In the genomic region with DNA sequence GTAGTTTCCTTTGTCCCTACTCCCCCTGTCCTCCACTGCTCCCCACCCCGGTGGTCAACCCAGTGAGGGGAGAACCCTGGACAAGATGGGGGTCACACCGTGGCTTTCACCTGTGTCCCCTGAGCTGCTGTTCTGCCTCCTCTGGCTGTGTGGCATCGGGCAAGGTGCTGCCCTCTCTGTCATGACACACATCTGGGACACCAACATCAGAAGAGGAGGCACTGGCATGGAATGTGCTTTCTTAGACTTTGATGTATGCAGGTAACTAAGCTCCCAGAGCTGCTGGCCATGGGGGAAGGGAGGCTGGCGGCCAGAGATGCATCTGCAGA, we compare ENCODE assay signal across 32 cellular contexts. TPM values are rescaled to one million over a fixed set of nuclear protein-coding genes. Genes with fewer than 3 reads are reported as not detected.
"Had no signal": no experiment of that assay in that cellular context is flagged by ENCODE, and none has a peak within 500 bp of the region (broad histone marks: within the 10 kb centered on the region; RNA-seq: fewer than 3 reads in every experiment).

No MANE protein-coding gene starts in this region.

- H3K4me3 Mint-ChIP-seq: dendritic cell treated with granulocyte-macrophage colony-stimulating factor and Interleukin-4, amounts not matched to agents 40 ng/mL and 50 ng/mL, for 4 days; effector memory CD8-positive, alpha-beta T cell; endodermal cell; mesothelial cell of epicardium had no signal

- H3K27ac Mint-ChIP-seq: dendritic cell treated with granulocyte-macrophage colony-stimulating factor and Interleukin-4, amounts not matched to agents 40 ng/mL and 50 ng/mL, for 4 days; effector memory CD8-positive, alpha-beta T cell; endodermal cell; mesothelial cell of epicardium had no signal

- H3K27ac ChIP-seq: colonic mucosa, epithelial cell of prostate, esophagus squamous epithelium, gastrocnemius medialis, heart right ventricle, left lung, lower lobe of right lung had no signal

- H3K9me3 ChIP-seq: colonic mucosa, esophagus squamous epithelium, gastrocnemius medialis, heart right ventricle, left lung, lower lobe of right lung, mucosa of descending colon had no signal

- DNase-seq: colonic mucosa; cortex of kidney; effector CD8-positive, alpha-beta T cell; effector memory CD8-positive, alpha-beta T cell; erythroblast; esophagus squamous epithelium; foreskin fibroblast; foreskin melanocyte; gastrocnemius medialis; glutamatergic neuron; head of caudate nucleus; heart right ventricle; hippocampal formation; left cardiac atrium; left lung; left ventricle myocardium superior; lower lobe of right lung; mesenchymal stem cell; mucosa of descending colon had no signal

- H3K9me3 Mint-ChIP-seq: dendritic cell treated with granulocyte-macrophage colony-stimulating factor and Interleukin-4, amounts not matched to agents 40 ng/mL and 50 ng/mL, for 4 days; effector memory CD8-positive, alpha-beta T cell; endodermal cell had no signal

- H3K4me1 ChIP-seq: colonic mucosa, gastrocnemius medialis, heart right ventricle, left lung, lower lobe of right lung had no signal

- H3K36me3 ChIP-seq: colonic mucosa, esophagus squamous epithelium, gastrocnemius medialis, heart right ventricle, left lung, lower lobe of right lung had no signal

- ATAC-seq: effector memory CD8-positive, alpha-beta T cell; esophagus mucosa; gastrocnemius medialis; left lung; left ventricle myocardium superior; lower lobe of right lung; mucosa of descending colon had no signal

- H3K36me3 Mint-ChIP-seq: mesothelial cell of epicardium had no signal

- H3K4me1 Mint-ChIP-seq: endodermal cell had no signal

- FAIRE-seq: endometrium, islet of Langerhans, keratinocyte had no signal

- H3K4me3 ChIP-seq: colonic mucosa, esophagus squamous epithelium, gastrocnemius medialis, heart right ventricle, left lung, lower lobe of right lung, mucosa of descending colon had no signal

RNA-seq across cellular contexts. Expression of a gene that starts 44.3 kb away (rescaled TPM):
- total RNA-seq: colonic mucosa, dermis microvascular lymphatic vessel endothelial cell, endodermal cell, esophagus mucosa, esophagus squamous epithelium, gastrocnemius medialis, glomerular endothelial cell, heart right ventricle, kidney epithelial cell, left cardiac atrium, left lung, left ventricle myocardium superior, lower lobe of right lung, lung microvascular endothelial cell, mesenteric fat pad, mesothelial cell of epicardium, mucosa of descending colon had no signal
- polyA plus RNA-seq: heart right ventricle, keratinocyte had no signal
